Comparison of ENCODE assay signal across 10 cellular contexts in the genomic region with DNA sequence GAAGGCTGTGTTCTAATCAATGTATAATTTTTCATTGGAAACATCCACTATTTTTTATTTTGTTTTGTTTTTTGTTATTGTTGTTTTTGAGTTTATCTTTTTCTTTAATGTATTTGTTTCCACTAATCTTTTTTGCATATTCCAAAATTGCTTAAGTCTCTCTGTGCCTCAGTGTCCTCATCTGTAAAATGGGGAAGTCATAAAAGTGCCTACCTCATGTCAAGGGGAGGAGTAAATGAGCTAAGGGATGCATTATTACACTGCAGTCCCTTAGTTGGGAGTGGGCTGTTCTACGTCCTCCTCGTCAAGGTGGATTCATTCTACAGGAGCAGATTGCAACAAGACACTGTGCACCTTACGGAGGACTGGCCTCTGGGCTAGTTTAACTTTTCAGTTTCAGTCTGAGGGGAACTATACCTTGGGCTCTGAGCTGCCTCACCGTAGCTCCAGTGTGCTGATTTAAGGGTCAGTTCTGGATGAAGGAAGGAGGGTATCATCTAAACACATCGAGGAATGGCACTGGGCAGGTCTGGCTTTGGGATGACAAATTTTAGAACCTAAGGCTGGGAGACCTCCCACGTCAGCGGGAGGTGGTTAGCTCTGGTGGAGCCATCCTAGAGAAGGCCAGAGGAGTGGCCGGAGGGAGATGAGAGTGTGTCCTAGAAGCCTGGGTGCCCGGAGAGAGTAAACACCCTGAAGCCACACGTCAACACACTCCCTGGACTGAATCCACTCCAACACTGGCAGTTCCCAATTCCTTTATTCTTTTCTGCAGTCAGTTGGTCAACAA. TPM values are rescaled to one million over a fixed set of nuclear protein-coding genes. Genes with fewer than 3 reads are reported as not detected.
A peak's percentile ranks its signal among the peaks of the same experiment; 100 is the strongest.
DNase-seq lines count a peak whose midpoint lies in the region; TF ChIP-seq lines count a peak whose summit lies in the region.
"Had no signal": no experiment of that assay in that cellular context is flagged by ENCODE, and none has a peak within 500 bp of the region (broad histone marks: within the 10 kb centered on the region; RNA-seq: fewer than 3 reads in every experiment).

No MANE protein-coding gene starts in this region.

- peaks cover 35 to 60% (median 47%) of the 10 kb centered on the region in 4 donors for H3K4me1 ChIP-seq in transverse colon

- peak overlapping the region; percentile 61 for H3K27ac ChIP-seq in RWPE1
- H3K27ac ChIP-seq in transverse colon, result peak overlapping the region; percentile 52 to 72 (median 58)
- H3K27ac ChIP-seq: colonic mucosa had no signal

- TF ChIP-seq EP300 in transverse colon (IDR thresholded peaks at IDR 0.05; ENCODE audit: low read depth), result no peak

- no peaks in the 10 kb centered on the region for H3K9me3 ChIP-seq in transverse colon
- H3K9me3 ChIP-seq: colonic mucosa had no signal

- H3K27me3 ChIP-seq in transverse colon, result no peaks in the 10 kb centered on the region
- H3K27me3 ChIP-seq: colonic mucosa had no signal

- WGBS in transverse colon (ENCODE audit: low coverage in 1 of 2), 2 donors, result 76 to 100% methylated on average over 1 to 10 of the region's 10 CpGs

- TF ChIP-seq POLR2A in transverse colon (IDR thresholded peaks at IDR 0.05), result no peak

- no peak overlapping the region for H3K4me3 ChIP-seq in transverse colon
- H3K4me3 ChIP-seq: colonic mucosa had no signal

- H3K9me3 Mint-ChIP-seq in activated naive CD4-positive, alpha-beta T cell treated with anti-CD3 and anti-CD28 coated beads for 36 hours, result no peaks in the 10 kb centered on the region
- H3K9me3 Mint-ChIP-seq in activated naive CD4-positive, alpha-beta T cell treated with anti-CD3 and anti-CD28 coated beads, Interleukin-2, amount 10 ng/mL, durations not matched to agents 7 days and 5 days, result no peaks in the 10 kb centered on the region
- H3K9me3 Mint-ChIP-seq: activated naive CD8-positive, alpha-beta T cell treated with anti-CD3 and anti-CD28 coated beads, Interleukin-2, amount 10 ng/mL, durations not matched to agents 7 days and 5 days had no signal

- no peak for TF ChIP-seq CTCF in RWPE1 (conservative IDR thresholded peaks at IDR 0.05; ENCODE audit: low read depth)
- TF ChIP-seq CTCF in transverse colon (IDR thresholded peaks at IDR 0.05), result no peak

- POLR2A ChIA-PET in RWPE1 (lab: Yijun Ruan, JAX; ENCODE audit: low non-redundant PET), result interaction anchor here (0.6 kb wide), 1 partner anchor 61 kb away, joined by 4 read pairs; no protein-coding TSS in a partner anchor

- no peak for DNase-seq in activated naive CD4-positive, alpha-beta T cell treated with anti-CD3 and anti-CD28 coated beads for 36 hours
- no peak for DNase-seq in activated naive CD4-positive, alpha-beta T cell treated with anti-CD3 and anti-CD28 coated beads, Interleukin-2, amount 10 ng/mL, durations not matched to agents 7 days and 5 days
- no peak for DNase-seq in RWPE1 (ENCODE audit: low spot score)
- DNase-seq in medulla oblongata (ENCODE audit: extremely low spot score), result peak; percentile 48
- DNase-seq in transverse colon, result no peak
- DNase-seq in dermis blood vessel endothelial cell, result no peak
- DNase-seq in Kasumi-1 (lab: John Stamatoyannopoulos, UW), result no peak
- DNase-seq in stimulated activated CD4-positive, alpha-beta T cell treated with anti-CD3 and anti-CD28 coated beads, Interleukin-12 subunit alpha, Interleukin-12 subunit beta, amount 100 ng/mL, for 4 hours, result no peak

- intact Hi-C loops in activated naive CD4-positive, alpha-beta T cell treated with anti-CD3 and anti-CD28 coated beads for 36 hours (cut with micrococcal nuclease), result loop anchor here (10.0 kb wide), 2 partner anchors 361 to 1489 kb away; a partner anchor contains a TSS
- intact Hi-C loops in transverse colon (cut with DNase I; ENCODE audit: low total_unique reads), result no loop called here

- CTCF ChIA-PET in activated naive CD4-positive, alpha-beta T cell treated with anti-CD3 and anti-CD28 coated beads for 36 hours (lab: Charles Lee), result interaction anchor here (0.7 to 6.5 kb wide), 8 partner anchors 11 to 234 kb away, joined by 3 to 105 read pairs (median 4); a partner anchor contains a TSS
- CTCF ChIA-PET in activated naive CD4-positive, alpha-beta T cell treated with anti-CD3 and anti-CD28 coated beads, Interleukin-2, amount 10 ng/mL, durations not matched to agents 7 days and 5 days (lab: Charles Lee), result interaction anchor here (1.0 to 8.4 kb wide), 6 partner anchors 8 to 234 kb away, joined by 3 to 255 read pairs (median 4); a partner anchor contains a TSS
- CTCF ChIA-PET in RWPE1 (lab: Yijun Ruan, JAX), result interaction anchor here (0.7 to 1.4 kb wide), 3 partner anchors 63 to 202 kb away, joined by 3 to 4 read pairs (median 3); no protein-coding TSS in a partner anchor

- peaks cover 12% of the 10 kb centered on the region for H3K36me3 Mint-ChIP-seq in activated naive CD4-positive, alpha-beta T cell treated with anti-CD3 and anti-CD28 coated beads for 36 hours (ENCODE audit: low read depth)
- peaks cover 18% of the 10 kb centered on the region for H3K36me3 Mint-ChIP-seq in activated naive CD4-positive, alpha-beta T cell treated with anti-CD3 and anti-CD28 coated beads, Interleukin-2, amount 10 ng/mL, durations not matched to agents 7 days and 5 days

- peak overlapping the region; percentile 50 for H3K27ac Mint-ChIP-seq in activated naive CD4-positive, alpha-beta T cell treated with anti-CD3 and anti-CD28 coated beads for 36 hours
- H3K27ac Mint-ChIP-seq in activated naive CD4-positive, alpha-beta T cell treated with anti-CD3 and anti-CD28 coated beads, Interleukin-2, amount 10 ng/mL, durations not matched to agents 7 days and 5 days, result no peak overlapping the region

- peaks cover 63% of the 10 kb centered on the region for H3K4me1 Mint-ChIP-seq in activated naive CD4-positive, alpha-beta T cell treated with anti-CD3 and anti-CD28 coated beads for 36 hours (ENCODE audit: low read depth)
- peaks cover 77% of the 10 kb centered on the region for H3K4me1 Mint-ChIP-seq in activated naive CD4-positive, alpha-beta T cell treated with anti-CD3 and anti-CD28 coated beads, Interleukin-2, amount 10 ng/mL, durations not matched to agents 7 days and 5 days

- H3K36me3 ChIP-seq in transverse colon, result no peaks in the 10 kb centered on the region
- H3K36me3 ChIP-seq: colonic mucosa had no signal

- H3K4me3 Mint-ChIP-seq in activated naive CD4-positive, alpha-beta T cell treated with anti-CD3 and anti-CD28 coated beads for 36 hours, result no peak overlapping the region
- H3K4me3 Mint-ChIP-seq in activated naive CD4-positive, alpha-beta T cell treated with anti-CD3 and anti-CD28 coated beads, Interleukin-2, amount 10 ng/mL, durations not matched to agents 7 days and 5 days, result no peak overlapping the region

- H3K27me3 Mint-ChIP-seq in activated naive CD4-positive, alpha-beta T cell treated with anti-CD3 and anti-CD28 coated beads for 36 hours (ENCODE audit: low read depth), result no peaks in the 10 kb centered on the region
- H3K27me3 Mint-ChIP-seq in activated naive CD4-positive, alpha-beta T cell treated with anti-CD3 and anti-CD28 coated beads, Interleukin-2, amount 10 ng/mL, durations not matched to agents 7 days and 5 days, result no peaks in the 10 kb centered on the region
- H3K27me3 Mint-ChIP-seq: activated naive CD8-positive, alpha-beta T cell treated with anti-CD3 and anti-CD28 coated beads, Interleukin-2, amount 10 ng/mL, durations not matched to agents 7 days and 5 days had no signal

- in situ Hi-C loops in transverse colon (cut with MboI; ENCODE audit: low pct_ligation_motif_present in 1 of 4, low pct_unique_long_range_greater_than_20kb in 1 of 4, low sequenced_read_pairs in 3 of 4), result loop anchor here (10.0 to 25.0 kb wide), 4 partner anchors 61 to 231 kb away; a partner anchor contains a TSS

RNA-seq across cellular contexts. Expression of a gene that starts 5.1 kb away (rescaled TPM):
- total RNA-seq in activated naive CD4-positive, alpha-beta T cell treated with anti-CD3 and anti-CD28 coated beads for 36 hours, result 100 to 1,000 TPM; 185 to 198 TPM
- total RNA-seq in transverse colon (100 to 1,000 TPM; 216 to 511 (median 283) TPM), dermis blood vessel endothelial cell (236 and 391 TPM in 2 replicates)
